8 cellular contexts compared by ENCODE assay signal in genomic region chr1:206203364-206204158, GRCh38. TPM values are rescaled to one million over a fixed set of nuclear protein-coding genes. Genes with fewer than 3 reads are reported as not detected.
DNase-seq lines count a peak whose midpoint lies in the region; ATAC-seq and TF ChIP-seq lines count a peak whose summit lies in the region.
"Not testable (repeated sequence)": the region's sequence is repeated elsewhere in the genome, so short reads cannot be mapped to it uniquely, and the experiment has no call there.

SRGAP2 (plus strand) TSS chr1:206203541; CDS start chr1:206205971, 2,430 bp downstream.

- not testable (repeated sequence) for H3K4me1 ChIP-seq in uterus

- not testable (repeated sequence) for TF ChIP-seq POLR2A in uterus (IDR thresholded peaks at IDR 0.05)

- not testable (repeated sequence) for H3K36me3 ChIP-seq in uterus

- not testable (repeated sequence) for H3K9me3 ChIP-seq in uterus

- peak; percentile 2 for ATAC-seq in GM19023 (IDR thresholded peaks at IDR 0.05; ENCODE audit: unreplicated experiment)
- peak; percentile 9 for ATAC-seq in HG03439 (IDR thresholded peaks at IDR 0.05; ENCODE audit: unreplicated experiment)
- ATAC-seq in sciatic nerve = peak; percentile 94

- not testable (repeated sequence) for H3K27me3 Mint-ChIP-seq in activated CD4-positive, alpha-beta T cell treated with anti-CD3 and anti-CD28 coated beads, Interleukin-2, amount 10 ng/mL, durations not matched to agents 24 days and 14 days; immature natural killer cell (ENCODE audit: low read depth in 3 of 3)

- peak within 1 kb of the TSS; percentile 83 to 93 for H3K27ac ChIP-seq in uterus

- DNase-seq in NCI-H748 (lab: John Stamatoyannopoulos, UW; ENCODE audit: unreplicated experiment) (peak; percentile 42), immature natural killer cell (peak in 2 of 3 donors; percentile 59 to 65), sciatic nerve (ENCODE audit: low spot score) (peak; percentile 83), uterus (peak; percentile 76 to 78)
- DNase-seq in activated CD4-positive, alpha-beta T cell treated with anti-CD3 and anti-CD28 coated beads, Interleukin-2, amount 10 ng/mL, durations not matched to agents 24 days and 14 days = peak; percentile 90
- DNase-seq in cerebellum (ENCODE audit: low spot score) = not testable (repeated sequence)

- H3K27ac Mint-ChIP-seq in activated CD4-positive, alpha-beta T cell treated with anti-CD3 and anti-CD28 coated beads, Interleukin-2, amount 10 ng/mL, durations not matched to agents 24 days and 14 days = peak within 1 kb of the TSS; percentile 82
- peak within 1 kb of the TSS in 4 of 6 donors; percentile 32 to 59 (median 54) for H3K27ac Mint-ChIP-seq in immature natural killer cell

- intact Hi-C loops in activated CD4-positive, alpha-beta T cell treated with anti-CD3 and anti-CD28 coated beads, Interleukin-2, amount 10 ng/mL, durations not matched to agents 24 days and 14 days (cut with micrococcal nuclease); sciatic nerve (cut with DNase I); uterus (cut with DNase I; ENCODE audit: low total_unique reads): not testable (repeated sequence)

- not testable (repeated sequence) for TF ChIP-seq CTCF in uterus (IDR thresholded peaks at IDR 0.05)

- peak within 1 kb of the TSS; percentile 56 to 71 for H3K4me3 ChIP-seq in uterus

- H3K9me3 Mint-ChIP-seq in activated CD4-positive, alpha-beta T cell treated with anti-CD3 and anti-CD28 coated beads, Interleukin-2, amount 10 ng/mL, durations not matched to agents 24 days and 14 days; immature natural killer cell: not testable (repeated sequence)

- not testable (repeated sequence) for H3K36me3 Mint-ChIP-seq in activated CD4-positive, alpha-beta T cell treated with anti-CD3 and anti-CD28 coated beads, Interleukin-2, amount 10 ng/mL, durations not matched to agents 24 days and 14 days (ENCODE audit: low read depth); immature natural killer cell

- H3K27me3 ChIP-seq in uterus = not testable (repeated sequence)

- H3K4me1 Mint-ChIP-seq in activated CD4-positive, alpha-beta T cell treated with anti-CD3 and anti-CD28 coated beads, Interleukin-2, amount 10 ng/mL, durations not matched to agents 24 days and 14 days; immature natural killer cell: not testable (repeated sequence)

- peak within 1 kb of the TSS; percentile 83 for H3K4me3 Mint-ChIP-seq in activated CD4-positive, alpha-beta T cell treated with anti-CD3 and anti-CD28 coated beads, Interleukin-2, amount 10 ng/mL, durations not matched to agents 24 days and 14 days
- H3K4me3 Mint-ChIP-seq in immature natural killer cell = peak within 1 kb of the TSS; percentile 71 to 86 (median 83)

RNA-seq across cellular contexts. Expression of gene SRGAP2, which starts in this region (rescaled TPM):
- 102 and 105 TPM in 2 replicates for total RNA-seq in activated CD4-positive, alpha-beta T cell treated with anti-CD3 and anti-CD28 coated beads, Interleukin-2, amount 10 ng/mL, durations not matched to agents 24 days and 14 days
- total RNA-seq in cerebellum = 125 TPM
- 10 to 100 TPM in 1 of 3 donors, 1 to 10 TPM in 2; 2.7 to 21.3 (median 2.9) TPM for polyA plus RNA-seq in immature natural killer cell
- total RNA-seq in sciatic nerve = 149 TPM
- total RNA-seq in uterus = 10 to 100 TPM; 10.5 to 91.8 (median 42.6) TPM

Comparison
In these comparisons a context has a peak if more than half of its experiments do, and no peak if none do; other contexts are left out.
1. ATAC-seq: peak in every context shown above with its lines; median percentile 94 in sciatic nerve; 9 in HG03439; 2 in GM19023.